In the genomic region with DNA sequence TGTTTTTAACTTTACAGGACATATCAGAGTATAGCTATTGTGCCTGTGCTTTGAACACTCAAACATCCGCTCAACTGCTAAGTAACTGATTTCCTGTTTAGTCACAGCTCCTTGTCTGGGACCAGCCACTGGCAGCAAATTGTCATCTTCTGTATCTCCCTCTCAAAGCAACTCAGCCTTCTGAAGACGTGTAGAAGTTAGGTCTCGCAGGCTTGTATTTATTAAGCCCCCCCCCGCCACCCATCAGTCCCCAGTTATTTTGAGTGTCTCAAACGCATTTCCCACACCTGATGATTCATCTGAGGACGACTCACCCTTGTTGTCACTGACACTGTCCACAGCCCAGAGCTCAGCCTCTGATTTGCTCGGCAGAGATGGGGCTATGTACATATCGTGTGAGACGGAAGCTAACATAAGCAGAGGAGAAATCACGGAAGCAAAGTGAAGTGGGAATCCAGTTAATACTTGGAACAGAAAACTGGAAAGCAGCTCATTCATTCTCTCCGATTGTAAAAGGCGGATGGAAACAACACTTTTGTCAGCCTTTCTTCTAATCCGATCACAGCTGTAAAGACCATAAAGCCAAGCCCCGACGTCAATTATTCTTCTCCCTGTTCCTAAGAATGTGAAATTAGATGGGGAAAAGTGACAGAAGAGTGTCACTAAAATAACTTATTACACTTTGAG, we compare ENCODE assay signal across 8 cellular contexts.
DNase-seq lines count a peak whose midpoint lies in the region; ATAC-seq and TF ChIP-seq lines count a peak whose summit lies in the region.

No MANE protein-coding gene starts in this region.

- DNase-seq in AML-193 (lab: John Stamatoyannopoulos, UW) (peak; percentile 64 to 65), Kasumi-1 (lab: John Stamatoyannopoulos, UW) (peak; percentile 77 to 87), non-pigmented ciliary epithelial cell (ENCODE audit: low read depth) (peak; percentile 32), type B pancreatic cell (ENCODE audit: extremely low spot score, unreplicated experiment) (no peak), NCI-H345 treated with DMSO at 0.1 percent for 48 hours (lab: John Stamatoyannopoulos, UW; ENCODE audit: unreplicated experiment) (no peak)
- DNase-seq in activated CD4-positive, alpha-beta T cell treated with anti-CD3 and anti-CD28 coated beads, Interleukin-2, amount 10 ng/mL, durations not matched to agents 7 days and 5 days = peak; percentile 81

- peak overlapping the region; percentile 71 for H3K4me3 Mint-ChIP-seq in activated CD4-positive, alpha-beta T cell treated with anti-CD3 and anti-CD28 coated beads, Interleukin-2, amount 10 ng/mL, durations not matched to agents 7 days and 5 days
- no peak overlapping the region for H3K4me3 Mint-ChIP-seq in type B pancreatic cell

- no peaks in the 10 kb centered on the region for H3K9me3 Mint-ChIP-seq in activated CD4-positive, alpha-beta T cell treated with anti-CD3 and anti-CD28 coated beads, Interleukin-2, amount 10 ng/mL, durations not matched to agents 7 days and 5 days
- H3K9me3 Mint-ChIP-seq in type B pancreatic cell = no peaks in the 10 kb centered on the region

- H3K4me1 ChIP-seq in endocrine pancreas (ENCODE audit: control insufficient read depth, insufficient read depth, low read length) = peaks cover 3% of the 10 kb centered on the region

- no peaks in the 10 kb centered on the region for H3K36me3 ChIP-seq in endocrine pancreas (ENCODE audit: control insufficient read depth, insufficient read depth, low read length)

- no peak for TF ChIP-seq CTCF in type B pancreatic cell (conservative IDR thresholded peaks at IDR 0.05)

- H3K4me3 ChIP-seq in endocrine pancreas (ENCODE audit: control insufficient read depth, insufficient read depth, low read length) = peak overlapping the region; percentile 60

- POLR2A ChIA-PET in activated CD4-positive, alpha-beta T cell treated with anti-CD3 and anti-CD28 coated beads, Interleukin-2, amount 10 ng/mL, durations not matched to agents 7 days and 5 days (lab: Charles Lee) = interaction anchor here (0.6 to 2.7 kb wide), 7 partner anchors 9 to 51 kb away, joined by 3 to 13 read pairs (median 8); no protein-coding TSS in a partner anchor

- peaks cover 21% of the 10 kb centered on the region for H3K36me3 Mint-ChIP-seq in activated CD4-positive, alpha-beta T cell treated with anti-CD3 and anti-CD28 coated beads, Interleukin-2, amount 10 ng/mL, durations not matched to agents 7 days and 5 days (ENCODE audit: low read depth)
- no peaks in the 10 kb centered on the region for H3K36me3 Mint-ChIP-seq in type B pancreatic cell

- peaks cover 76% of the 10 kb centered on the region for H3K4me1 Mint-ChIP-seq in activated CD4-positive, alpha-beta T cell treated with anti-CD3 and anti-CD28 coated beads, Interleukin-2, amount 10 ng/mL, durations not matched to agents 7 days and 5 days
- H3K4me1 Mint-ChIP-seq in type B pancreatic cell (ENCODE audit: unreplicated experiment) = peaks cover 18% of the 10 kb centered on the region

- H3K27ac Mint-ChIP-seq in activated CD4-positive, alpha-beta T cell treated with anti-CD3 and anti-CD28 coated beads, Interleukin-2, amount 10 ng/mL, durations not matched to agents 7 days and 5 days = peak overlapping the region; percentile 97
- H3K27ac Mint-ChIP-seq in type B pancreatic cell = peak overlapping the region; percentile 33

- no peaks in the 10 kb centered on the region for H3K27me3 ChIP-seq in endocrine pancreas (ENCODE audit: control insufficient read depth, insufficient read depth, low read length)

- H3K9ac ChIP-seq in endocrine pancreas (ENCODE audit: control insufficient read depth, insufficient read depth, low read length) = peak overlapping the region; percentile 44

- no peaks in the 10 kb centered on the region for H3K27me3 Mint-ChIP-seq in activated CD4-positive, alpha-beta T cell treated with anti-CD3 and anti-CD28 coated beads, Interleukin-2, amount 10 ng/mL, durations not matched to agents 7 days and 5 days
- H3K27me3 Mint-ChIP-seq in type B pancreatic cell = no peaks in the 10 kb centered on the region

- no peak for ATAC-seq in GM18873 (IDR thresholded peaks at IDR 0.05; ENCODE audit: low FRiP score, unreplicated experiment)

- no peaks in the 10 kb centered on the region for H3K9me3 ChIP-seq in endocrine pancreas (ENCODE audit: control insufficient read depth, low read length)

- CTCF ChIA-PET in activated CD4-positive, alpha-beta T cell treated with anti-CD3 and anti-CD28 coated beads, Interleukin-2, amount 10 ng/mL, durations not matched to agents 7 days and 5 days (lab: Charles Lee) = interaction anchor here (0.6 to 2.1 kb wide), 16 partner anchors 8 to 98 kb away, joined by 3 to 14 read pairs (median 5); no protein-coding TSS in a partner anchor

Comparison
In these comparisons a context has a peak if more than half of its experiments do, and no peak if none do; other contexts are left out.
1. DNase-seq: peak in AML-193 (2 of 2), Kasumi-1 (2 of 2), activated CD4-positive, alpha-beta T cell treated with anti-CD3 and anti-CD28 coated beads, Interleukin-2, amount 10 ng/mL, durations not matched to agents 7 days and 5 days (single experiment) and non-pigmented ciliary epithelial cell (single experiment); none in type B pancreatic cell (single experiment) and NCI-H345 treated with DMSO at 0.1 percent for 48 hours (single experiment).